ENCODE assay signal across 1 cellular context in the genomic region with DNA sequence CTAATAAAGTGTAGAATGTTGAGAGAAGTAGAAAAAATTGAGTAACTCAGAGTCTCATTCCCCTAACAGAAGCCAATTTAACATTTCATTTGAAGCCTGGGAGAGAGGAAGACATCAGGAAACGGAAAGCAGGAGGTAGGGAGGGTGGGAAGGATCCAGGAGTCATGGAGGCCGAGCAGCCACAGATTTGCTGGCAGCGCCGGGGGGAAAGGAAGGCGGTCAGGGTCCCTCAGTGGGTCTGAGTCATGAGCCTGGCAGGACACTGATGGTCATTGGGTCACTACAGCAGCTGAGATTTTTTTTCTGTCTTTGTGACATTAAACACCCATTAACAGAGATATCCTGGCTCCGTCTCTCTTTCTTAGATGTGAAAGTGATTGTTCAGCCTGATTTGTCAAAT.
TF ChIP-seq lines count a peak whose summit lies in the region.

No MANE protein-coding gene starts in this region.

TF ChIP-seq in H1, 55 proteins besides CTCF, POLR2A, EP300 and RAD21:
- TF ChIP-seq EGR1 (IDR thresholded peaks at IDR 0.05; ENCODE audit: borderline replicate concordance, low read depth, low read length) (no peak), KDM4A (IDR thresholded peaks at IDR 0.05; ENCODE audit: low read depth, low read length, severe bottlenecking) (no peak), KDM1A (IDR thresholded peaks at IDR 0.05; ENCODE audit: borderline replicate concordance, low read length) (no peak), SUZ12 (IDR thresholded peaks at IDR 0.05; ENCODE audit: low read length) (no peak), RXRA (IDR thresholded peaks at IDR 0.05; ENCODE audit: insufficient read depth, low read depth, low read length) (no peak), SIX5 (IDR thresholded peaks at IDR 0.05; ENCODE audit: low read depth, low read length) (no peak), SP1 (IDR thresholded peaks at IDR 0.05; ENCODE audit: low read depth, low read length) (no peak), NANOG (IDR thresholded peaks at IDR 0.05; ENCODE audit: insufficient read depth, low read depth, low read length, poor library complexity, severe bottlenecking) (no peak), JUN (IDR thresholded peaks at IDR 0.05; ENCODE audit: low read depth, low read length) (no peak), BACH1 (IDR thresholded peaks at IDR 0.05; ENCODE audit: low read length) (no peak), SP4 (IDR thresholded peaks at IDR 0.05; ENCODE audit: low read length) (no peak), POLR2AphosphoS5 (IDR thresholded peaks at IDR 0.05; ENCODE audit: low read depth, low read length) (no peak), BRCA1 (IDR thresholded peaks at IDR 0.05; ENCODE audit: low read depth, low read length) (no peak), TBP (IDR thresholded peaks at IDR 0.05; ENCODE audit: low read depth, low read length) (no peak), EZH2 (IDR thresholded peaks at IDR 0.05; ENCODE audit: low read depth, low read length, severe bottlenecking) (no peak), RNF2 (IDR thresholded peaks at IDR 0.05; ENCODE audit: borderline replicate concordance, low read depth, low read length, missing control alignments, poor library complexity, severe bottlenecking) (no peak), FOSL1 (IDR thresholded peaks at IDR 0.05; ENCODE audit: insufficient read depth, low read depth, low read length) (no peak), GABPA (IDR thresholded peaks at IDR 0.05; ENCODE audit: borderline replicate concordance, insufficient read depth, low read length) (no peak)
- TF ChIP-seq, protein P1, sequence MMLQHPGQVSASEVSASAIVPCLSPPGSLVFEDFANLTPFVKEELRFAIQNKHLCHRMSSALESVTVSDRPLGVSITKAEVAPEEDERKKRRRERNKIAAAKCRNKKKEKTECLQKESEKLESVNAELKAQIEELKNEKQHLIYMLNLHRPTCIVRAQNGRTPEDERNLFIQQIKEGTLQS (IDR thresholded peaks at IDR 0.05; ENCODE audit: insufficient read depth, low read depth, low read length), result no peak
- TF ChIP-seq, protein P2, sequence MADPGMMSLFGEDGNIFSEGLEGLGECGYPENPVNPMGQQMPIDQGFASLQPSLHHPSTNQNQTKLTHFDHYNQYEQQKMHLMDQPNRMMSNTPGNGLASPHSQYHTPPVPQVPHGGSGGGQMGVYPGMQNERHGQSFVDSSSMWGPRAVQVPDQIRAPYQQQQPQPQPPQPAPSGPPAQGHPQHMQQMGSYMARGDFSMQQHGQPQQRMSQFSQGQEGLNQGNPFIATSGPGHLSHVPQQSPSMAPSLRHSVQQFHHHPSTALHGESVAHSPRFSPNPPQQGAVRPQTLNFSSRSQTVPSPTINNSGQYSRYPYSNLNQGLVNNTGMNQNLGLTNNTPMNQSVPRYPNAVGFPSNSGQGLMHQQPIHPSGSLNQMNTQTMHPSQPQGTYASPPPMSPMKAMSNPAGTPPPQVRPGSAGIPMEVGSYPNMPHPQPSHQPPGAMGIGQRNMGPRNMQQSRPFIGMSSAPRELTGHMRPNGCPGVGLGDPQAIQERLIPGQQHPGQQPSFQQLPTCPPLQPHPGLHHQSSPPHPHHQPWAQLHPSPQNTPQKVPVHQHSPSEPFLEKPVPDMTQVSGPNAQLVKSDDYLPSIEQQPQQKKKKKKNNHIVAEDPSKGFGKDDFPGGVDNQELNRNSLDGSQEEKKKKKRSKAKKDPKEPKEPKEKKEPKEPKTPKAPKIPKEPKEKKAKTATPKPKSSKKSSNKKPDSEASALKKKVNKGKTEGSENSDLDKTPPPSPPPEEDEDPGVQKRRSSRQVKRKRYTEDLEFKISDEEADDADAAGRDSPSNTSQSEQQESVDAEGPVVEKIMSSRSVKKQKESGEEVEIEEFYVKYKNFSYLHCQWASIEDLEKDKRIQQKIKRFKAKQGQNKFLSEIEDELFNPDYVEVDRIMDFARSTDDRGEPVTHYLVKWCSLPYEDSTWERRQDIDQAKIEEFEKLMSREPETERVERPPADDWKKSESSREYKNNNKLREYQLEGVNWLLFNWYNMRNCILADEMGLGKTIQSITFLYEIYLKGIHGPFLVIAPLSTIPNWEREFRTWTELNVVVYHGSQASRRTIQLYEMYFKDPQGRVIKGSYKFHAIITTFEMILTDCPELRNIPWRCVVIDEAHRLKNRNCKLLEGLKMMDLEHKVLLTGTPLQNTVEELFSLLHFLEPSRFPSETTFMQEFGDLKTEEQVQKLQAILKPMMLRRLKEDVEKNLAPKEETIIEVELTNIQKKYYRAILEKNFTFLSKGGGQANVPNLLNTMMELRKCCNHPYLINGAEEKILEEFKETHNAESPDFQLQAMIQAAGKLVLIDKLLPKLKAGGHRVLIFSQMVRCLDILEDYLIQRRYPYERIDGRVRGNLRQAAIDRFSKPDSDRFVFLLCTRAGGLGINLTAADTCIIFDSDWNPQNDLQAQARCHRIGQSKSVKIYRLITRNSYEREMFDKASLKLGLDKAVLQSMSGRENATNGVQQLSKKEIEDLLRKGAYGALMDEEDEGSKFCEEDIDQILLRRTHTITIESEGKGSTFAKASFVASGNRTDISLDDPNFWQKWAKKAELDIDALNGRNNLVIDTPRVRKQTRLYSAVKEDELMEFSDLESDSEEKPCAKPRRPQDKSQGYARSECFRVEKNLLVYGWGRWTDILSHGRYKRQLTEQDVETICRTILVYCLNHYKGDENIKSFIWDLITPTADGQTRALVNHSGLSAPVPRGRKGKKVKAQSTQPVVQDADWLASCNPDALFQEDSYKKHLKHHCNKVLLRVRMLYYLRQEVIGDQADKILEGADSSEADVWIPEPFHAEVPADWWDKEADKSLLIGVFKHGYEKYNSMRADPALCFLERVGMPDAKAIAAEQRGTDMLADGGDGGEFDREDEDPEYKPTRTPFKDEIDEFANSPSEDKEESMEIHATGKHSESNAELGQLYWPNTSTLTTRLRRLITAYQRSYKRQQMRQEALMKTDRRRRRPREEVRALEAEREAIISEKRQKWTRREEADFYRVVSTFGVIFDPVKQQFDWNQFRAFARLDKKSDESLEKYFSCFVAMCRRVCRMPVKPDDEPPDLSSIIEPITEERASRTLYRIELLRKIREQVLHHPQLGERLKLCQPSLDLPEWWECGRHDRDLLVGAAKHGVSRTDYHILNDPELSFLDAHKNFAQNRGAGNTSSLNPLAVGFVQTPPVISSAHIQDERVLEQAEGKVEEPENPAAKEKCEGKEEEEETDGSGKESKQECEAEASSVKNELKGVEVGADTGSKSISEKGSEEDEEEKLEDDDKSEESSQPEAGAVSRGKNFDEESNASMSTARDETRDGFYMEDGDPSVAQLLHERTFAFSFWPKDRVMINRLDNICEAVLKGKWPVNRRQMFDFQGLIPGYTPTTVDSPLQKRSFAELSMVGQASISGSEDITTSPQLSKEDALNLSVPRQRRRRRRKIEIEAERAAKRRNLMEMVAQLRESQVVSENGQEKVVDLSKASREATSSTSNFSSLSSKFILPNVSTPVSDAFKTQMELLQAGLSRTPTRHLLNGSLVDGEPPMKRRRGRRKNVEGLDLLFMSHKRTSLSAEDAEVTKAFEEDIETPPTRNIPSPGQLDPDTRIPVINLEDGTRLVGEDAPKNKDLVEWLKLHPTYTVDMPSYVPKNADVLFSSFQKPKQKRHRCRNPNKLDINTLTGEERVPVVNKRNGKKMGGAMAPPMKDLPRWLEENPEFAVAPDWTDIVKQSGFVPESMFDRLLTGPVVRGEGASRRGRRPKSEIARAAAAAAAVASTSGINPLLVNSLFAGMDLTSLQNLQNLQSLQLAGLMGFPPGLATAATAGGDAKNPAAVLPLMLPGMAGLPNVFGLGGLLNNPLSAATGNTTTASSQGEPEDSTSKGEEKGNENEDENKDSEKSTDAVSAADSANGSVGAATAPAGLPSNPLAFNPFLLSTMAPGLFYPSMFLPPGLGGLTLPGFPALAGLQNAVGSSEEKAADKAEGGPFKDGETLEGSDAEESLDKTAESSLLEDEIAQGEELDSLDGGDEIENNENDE (IDR thresholded peaks at IDR 0.05; ENCODE audit: insufficient replicate concordance, low read length), result no peak
